In the genomic region with DNA sequence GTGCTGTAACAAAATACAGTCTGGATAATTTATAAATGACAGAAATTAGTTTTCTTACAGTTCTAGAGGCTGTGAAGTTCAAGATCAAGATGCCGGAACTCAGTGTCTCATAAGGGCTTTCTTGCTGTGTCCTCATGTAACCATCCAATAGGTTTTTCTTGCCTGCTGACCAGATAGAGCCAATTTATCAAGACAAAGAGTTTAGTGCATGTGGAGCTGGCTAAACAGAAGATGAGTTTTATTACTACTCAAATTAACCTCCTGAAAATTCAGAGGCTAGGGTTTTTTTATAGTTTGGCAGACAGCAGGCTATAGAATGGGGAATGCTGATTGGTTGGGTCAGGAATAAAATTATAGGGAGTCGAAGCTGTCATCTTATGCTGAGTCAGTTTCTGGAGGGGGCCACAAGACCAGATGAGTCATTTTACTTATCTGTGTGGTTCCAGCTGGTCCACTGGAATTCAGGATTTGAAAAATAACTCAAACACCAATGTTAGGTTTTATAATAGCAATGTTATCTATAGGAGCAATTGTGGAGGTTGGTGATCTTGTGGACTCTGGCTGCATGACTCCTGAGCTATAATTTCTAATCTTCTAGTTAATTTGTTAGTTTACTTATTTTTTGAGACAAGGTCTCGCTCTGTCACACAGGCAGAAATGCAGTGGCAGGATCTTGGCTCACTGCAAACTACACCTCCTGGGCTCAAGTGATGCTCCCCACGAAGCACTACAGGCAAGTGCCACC, we compare ENCODE assay signal across 1 cellular context.
TF ChIP-seq lines count a peak whose summit lies in the region.

No MANE protein-coding gene starts in this region.

TF ChIP-seq in K562, 482 proteins besides CTCF, POLR2A, EP300 and RAD21 (continued from another document and continues in another):
- TF ChIP-seq THRAP3 (IDR thresholded peaks at IDR 0.05; ENCODE audit: borderline replicate concordance) (no peak), DDX20 (tag; IDR thresholded peaks at IDR 0.05; ENCODE audit: low read depth) (no peak), GABPA (tag; conservative IDR thresholded peaks at IDR 0.05; ENCODE audit: low read depth) (no peak), ZNF23 (CRISPR knock-in tag; IDR thresholded peaks at IDR 0.05) (no peak), TCF3 (CRISPR knock-in tag; IDR thresholded peaks at IDR 0.05) (peak; percentile 97), RHOXF2B (CRISPR knock-in tag; conservative IDR thresholded peaks at IDR 0.05) (no peak), MIER1 (IDR thresholded peaks at IDR 0.05; ENCODE audit: low read depth) (no peak), SIRT6 (IDR thresholded peaks at IDR 0.05; ENCODE audit: low read depth, low read length) (no peak), FUS (optimal IDR thresholded peaks at IDR 0.05; ENCODE audit: low read depth, low read length) (no peak), RBM22 (IDR thresholded peaks at IDR 0.05; ENCODE audit: low read depth, low read length, poor library complexity, severe bottlenecking) (no peak), HSF4 (CRISPR knock-in tag; IDR thresholded peaks at IDR 0.05; ENCODE audit: borderline replicate concordance) (no peak), ZNF311 (CRISPR knock-in tag; IDR thresholded peaks at IDR 0.05) (no peak), ZNF224 (CRISPR knock-in tag; IDR thresholded peaks at IDR 0.05) (no peak), SMAD3 (CRISPR knock-in tag; conservative IDR thresholded peaks at IDR 0.05) (0 out of 2 replicates have a peak, but pooled peaks have one; percentile 54), NFATC3 (IDR thresholded peaks at IDR 0.05) (peak; percentile 41; the same call in 1 of the 2 replicates), ZBTB17 (CRISPR knock-in tag; IDR thresholded peaks at IDR 0.05) (no peak), ELF1 (tag; IDR thresholded peaks at IDR 0.05) (no peak), ZNF77 (CRISPR knock-in tag; IDR thresholded peaks at IDR 0.05) (no peak), MTA3 (IDR thresholded peaks at IDR 0.05; ENCODE audit: borderline replicate concordance) (peak; percentile 71), NCOR1 (IDR thresholded peaks at IDR 0.05) (peak; percentile 97), ZNF764 (CRISPR knock-in tag; IDR thresholded peaks at IDR 0.05; ENCODE audit: low read depth) (no peak), SMARCC2 (IDR thresholded peaks at IDR 0.05; ENCODE audit: low read depth) (peak; percentile 100), NCOA1 (IDR thresholded peaks at IDR 0.05; ENCODE audit: low read depth) (peak; percentile 92), ELF4 (CRISPR knock-in tag; IDR thresholded peaks at IDR 0.05) (0 out of 2 replicates have a peak, but pooled peaks have one; percentile 21), ZNF584 (CRISPR knock-in tag; IDR thresholded peaks at IDR 0.05; ENCODE audit: low read depth) (0 out of 2 replicates have a peak, but pooled peaks have one; percentile 59), HNRNPLL (IDR thresholded peaks at IDR 0.05; ENCODE audit: low read depth, low read length, poor library complexity, severe bottlenecking) (no peak), JUN (IDR thresholded peaks at IDR 0.05; ENCODE audit: borderline replicate concordance, low read depth, low read length) (peak; percentile 99), JUN (CRISPR knock-in tag; IDR thresholded peaks at IDR 0.05; ENCODE audit: borderline replicate concordance) (no peak), ILF3 (IDR thresholded peaks at IDR 0.05; ENCODE audit: borderline replicate concordance) (0 out of 2 replicates have a peak, but pooled peaks have one; percentile 19), ZNF253 (CRISPR knock-in tag; conservative IDR thresholded peaks at IDR 0.05) (no peak), PPARD (CRISPR knock-in tag; IDR thresholded peaks at IDR 0.05) (no peak), DACH1 (IDR thresholded peaks at IDR 0.05; ENCODE audit: partially characterized antibody) (peak; percentile 97), MYNN (IDR thresholded peaks at IDR 0.05) (peak; percentile 85; the same call in 1 of the 2 replicates), MYNN (CRISPR knock-in tag; IDR thresholded peaks at IDR 0.05) (no peak), TAF9B (IDR thresholded peaks at IDR 0.05; ENCODE audit: partially characterized antibody) (peak; percentile 98), TCFL5 (CRISPR knock-in tag; conservative IDR thresholded peaks at IDR 0.05) (no peak), MAFG (tag; conservative IDR thresholded peaks at IDR 0.05) (peak; percentile 99), ASH1L (IDR thresholded peaks at IDR 0.05; ENCODE audit: borderline replicate concordance, low read depth, partially characterized antibody) (peak; percentile 34), ARID1B (IDR thresholded peaks at IDR 0.05) (peak; percentile 99), TEAD4 (IDR thresholded peaks at IDR 0.05; ENCODE audit: low read length) (peak; percentile 99), TEAD4 (CRISPR knock-in tag; IDR thresholded peaks at IDR 0.05; ENCODE audit: borderline replicate concordance) (peak; percentile 66; the same call in 1 of the 2 replicates), BCL6 (CRISPR knock-in tag; IDR thresholded peaks at IDR 0.05) (no peak), ZNF197 (CRISPR knock-in tag; IDR thresholded peaks at IDR 0.05; ENCODE audit: low read depth) (peak; percentile 71; the same call in 1 of the 2 replicates), CEBPG (CRISPR knock-in tag; IDR thresholded peaks at IDR 0.05) (no peak), CEBPG (tag; conservative IDR thresholded peaks at IDR 0.05 in 1 of 2, IDR thresholded peaks at IDR 0.05 in 1 of 2) (no peak), RCOR1 (IDR thresholded peaks at IDR 0.05; ENCODE audit: borderline replicate concordance in 1 of 2, low read depth in 2 of 2, low read length in 2 of 2) (peak; percentile 93 to 99), XRCC3 (IDR thresholded peaks at IDR 0.05) (no peak), SMARCA4 (IDR thresholded peaks at IDR 0.05) (peak; percentile 100), NR2C1 (IDR thresholded peaks at IDR 0.05) (no peak), NR2C1 (tag; IDR thresholded peaks at IDR 0.05) (peak; percentile 39; the same call in 1 of the 2 replicates), L3MBTL2 (IDR thresholded peaks at IDR 0.05) (peak; percentile 61)
- TF ChIP-seq, protein P1, sequence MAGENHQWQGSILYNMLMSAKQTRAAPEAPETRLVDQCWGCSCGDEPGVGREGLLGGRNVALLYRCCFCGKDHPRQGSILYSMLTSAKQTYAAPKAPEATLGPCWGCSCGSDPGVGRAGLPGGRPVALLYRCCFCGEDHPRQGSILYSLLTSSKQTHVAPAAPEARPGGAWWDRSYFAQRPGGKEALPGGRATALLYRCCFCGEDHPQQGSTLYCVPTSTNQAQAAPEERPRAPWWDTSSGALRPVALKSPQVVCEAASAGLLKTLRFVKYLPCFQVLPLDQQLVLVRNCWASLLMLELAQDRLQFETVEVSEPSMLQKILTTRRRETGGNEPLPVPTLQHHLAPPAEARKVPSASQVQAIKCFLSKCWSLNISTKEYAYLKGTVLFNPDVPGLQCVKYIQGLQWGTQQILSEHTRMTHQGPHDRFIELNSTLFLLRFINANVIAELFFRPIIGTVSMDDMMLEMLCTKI (IDR thresholded peaks at IDR 0.05; ENCODE audit: partially characterized antibody), result no peak
- TF ChIP-seq, protein P2, sequence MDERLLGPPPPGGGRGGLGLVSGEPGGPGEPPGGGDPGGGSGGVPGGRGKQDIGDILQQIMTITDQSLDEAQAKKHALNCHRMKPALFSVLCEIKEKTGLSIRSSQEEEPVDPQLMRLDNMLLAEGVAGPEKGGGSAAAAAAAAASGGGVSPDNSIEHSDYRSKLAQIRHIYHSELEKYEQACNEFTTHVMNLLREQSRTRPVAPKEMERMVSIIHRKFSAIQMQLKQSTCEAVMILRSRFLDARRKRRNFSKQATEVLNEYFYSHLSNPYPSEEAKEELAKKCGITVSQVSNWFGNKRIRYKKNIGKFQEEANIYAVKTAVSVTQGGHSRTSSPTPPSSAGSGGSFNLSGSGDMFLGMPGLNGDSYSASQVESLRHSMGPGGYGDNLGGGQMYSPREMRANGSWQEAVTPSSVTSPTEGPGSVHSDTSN (CRISPR knock-in tag; IDR thresholded peaks at IDR 0.05; ENCODE audit: low read depth), result no peak
- TF ChIP-seq, protein P2 (tag; conservative IDR thresholded peaks at IDR 0.05; ENCODE audit: low read depth), result peak; percentile 79
- TF ChIP-seq, protein P3, sequence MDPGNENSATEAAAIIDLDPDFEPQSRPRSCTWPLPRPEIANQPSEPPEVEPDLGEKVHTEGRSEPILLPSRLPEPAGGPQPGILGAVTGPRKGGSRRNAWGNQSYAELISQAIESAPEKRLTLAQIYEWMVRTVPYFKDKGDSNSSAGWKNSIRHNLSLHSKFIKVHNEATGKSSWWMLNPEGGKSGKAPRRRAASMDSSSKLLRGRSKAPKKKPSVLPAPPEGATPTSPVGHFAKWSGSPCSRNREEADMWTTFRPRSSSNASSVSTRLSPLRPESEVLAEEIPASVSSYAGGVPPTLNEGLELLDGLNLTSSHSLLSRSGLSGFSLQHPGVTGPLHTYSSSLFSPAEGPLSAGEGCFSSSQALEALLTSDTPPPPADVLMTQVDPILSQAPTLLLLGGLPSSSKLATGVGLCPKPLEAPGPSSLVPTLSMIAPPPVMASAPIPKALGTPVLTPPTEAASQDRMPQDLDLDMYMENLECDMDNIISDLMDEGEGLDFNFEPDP (CRISPR knock-in tag; IDR thresholded peaks at IDR 0.05), result no peak
- TF ChIP-seq, protein P4, sequence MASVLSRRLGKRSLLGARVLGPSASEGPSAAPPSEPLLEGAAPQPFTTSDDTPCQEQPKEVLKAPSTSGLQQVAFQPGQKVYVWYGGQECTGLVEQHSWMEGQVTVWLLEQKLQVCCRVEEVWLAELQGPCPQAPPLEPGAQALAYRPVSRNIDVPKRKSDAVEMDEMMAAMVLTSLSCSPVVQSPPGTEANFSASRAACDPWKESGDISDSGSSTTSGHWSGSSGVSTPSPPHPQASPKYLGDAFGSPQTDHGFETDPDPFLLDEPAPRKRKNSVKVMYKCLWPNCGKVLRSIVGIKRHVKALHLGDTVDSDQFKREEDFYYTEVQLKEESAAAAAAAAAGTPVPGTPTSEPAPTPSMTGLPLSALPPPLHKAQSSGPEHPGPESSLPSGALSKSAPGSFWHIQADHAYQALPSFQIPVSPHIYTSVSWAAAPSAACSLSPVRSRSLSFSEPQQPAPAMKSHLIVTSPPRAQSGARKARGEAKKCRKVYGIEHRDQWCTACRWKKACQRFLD (CRISPR knock-in tag; IDR thresholded peaks at IDR 0.05), result no peak; the same call in 1 of the 2 replicates
- TF ChIP-seq, protein P5, sequence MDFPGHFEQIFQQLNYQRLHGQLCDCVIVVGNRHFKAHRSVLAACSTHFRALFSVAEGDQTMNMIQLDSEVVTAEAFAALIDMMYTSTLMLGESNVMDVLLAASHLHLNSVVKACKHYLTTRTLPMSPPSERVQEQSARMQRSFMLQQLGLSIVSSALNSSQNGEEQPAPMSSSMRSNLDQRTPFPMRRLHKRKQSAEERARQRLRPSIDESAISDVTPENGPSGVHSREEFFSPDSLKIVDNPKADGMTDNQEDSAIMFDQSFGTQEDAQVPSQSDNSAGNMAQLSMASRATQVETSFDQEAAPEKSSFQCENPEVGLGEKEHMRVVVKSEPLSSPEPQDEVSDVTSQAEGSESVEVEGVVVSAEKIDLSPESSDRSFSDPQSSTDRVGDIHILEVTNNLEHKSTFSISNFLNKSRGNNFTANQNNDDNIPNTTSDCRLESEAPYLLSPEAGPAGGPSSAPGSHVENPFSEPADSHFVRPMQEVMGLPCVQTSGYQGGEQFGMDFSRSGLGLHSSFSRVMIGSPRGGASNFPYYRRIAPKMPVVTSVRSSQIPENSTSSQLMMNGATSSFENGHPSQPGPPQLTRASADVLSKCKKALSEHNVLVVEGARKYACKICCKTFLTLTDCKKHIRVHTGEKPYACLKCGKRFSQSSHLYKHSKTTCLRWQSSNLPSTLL (IDR thresholded peaks at IDR 0.05), result no peak
- TF ChIP-seq, protein P6, sequence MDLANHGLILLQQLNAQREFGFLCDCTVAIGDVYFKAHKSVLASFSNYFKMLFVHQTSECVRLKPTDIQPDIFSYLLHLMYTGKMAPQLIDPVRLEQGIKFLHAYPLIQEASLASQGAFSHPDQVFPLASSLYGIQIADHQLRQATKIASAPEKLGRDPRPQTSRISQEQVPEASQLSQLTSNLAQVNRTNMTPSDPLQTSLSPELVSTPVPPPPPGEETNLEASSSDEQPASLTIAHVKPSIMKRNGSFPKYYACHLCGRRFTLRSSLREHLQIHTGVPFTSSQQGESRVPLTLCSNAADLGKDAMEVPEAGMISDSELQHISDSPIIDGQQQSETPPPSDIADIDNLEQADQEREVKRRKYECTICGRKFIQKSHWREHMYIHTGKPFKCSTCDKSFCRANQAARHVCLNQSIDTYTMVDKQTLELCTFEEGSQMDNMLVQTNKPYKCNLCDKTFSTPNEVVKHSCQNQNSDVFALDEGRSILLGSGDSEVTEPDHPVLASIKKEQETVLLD (IDR thresholded peaks at IDR 0.05), result no peak; the same call in 1 of the 2 replicates
- TF ChIP-seq, protein P7, sequence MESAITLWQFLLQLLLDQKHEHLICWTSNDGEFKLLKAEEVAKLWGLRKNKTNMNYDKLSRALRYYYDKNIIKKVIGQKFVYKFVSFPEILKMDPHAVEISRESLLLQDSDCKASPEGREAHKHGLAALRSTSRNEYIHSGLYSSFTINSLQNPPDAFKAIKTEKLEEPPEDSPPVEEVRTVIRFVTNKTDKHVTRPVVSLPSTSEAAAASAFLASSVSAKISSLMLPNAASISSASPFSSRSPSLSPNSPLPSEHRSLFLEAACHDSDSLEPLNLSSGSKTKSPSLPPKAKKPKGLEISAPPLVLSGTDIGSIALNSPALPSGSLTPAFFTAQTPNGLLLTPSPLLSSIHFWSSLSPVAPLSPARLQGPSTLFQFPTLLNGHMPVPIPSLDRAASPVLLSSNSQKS (CRISPR knock-in tag; IDR thresholded peaks at IDR 0.05), result peak; percentile 62; the same call in 1 of the 2 replicates
- TF ChIP-seq, protein P8, sequence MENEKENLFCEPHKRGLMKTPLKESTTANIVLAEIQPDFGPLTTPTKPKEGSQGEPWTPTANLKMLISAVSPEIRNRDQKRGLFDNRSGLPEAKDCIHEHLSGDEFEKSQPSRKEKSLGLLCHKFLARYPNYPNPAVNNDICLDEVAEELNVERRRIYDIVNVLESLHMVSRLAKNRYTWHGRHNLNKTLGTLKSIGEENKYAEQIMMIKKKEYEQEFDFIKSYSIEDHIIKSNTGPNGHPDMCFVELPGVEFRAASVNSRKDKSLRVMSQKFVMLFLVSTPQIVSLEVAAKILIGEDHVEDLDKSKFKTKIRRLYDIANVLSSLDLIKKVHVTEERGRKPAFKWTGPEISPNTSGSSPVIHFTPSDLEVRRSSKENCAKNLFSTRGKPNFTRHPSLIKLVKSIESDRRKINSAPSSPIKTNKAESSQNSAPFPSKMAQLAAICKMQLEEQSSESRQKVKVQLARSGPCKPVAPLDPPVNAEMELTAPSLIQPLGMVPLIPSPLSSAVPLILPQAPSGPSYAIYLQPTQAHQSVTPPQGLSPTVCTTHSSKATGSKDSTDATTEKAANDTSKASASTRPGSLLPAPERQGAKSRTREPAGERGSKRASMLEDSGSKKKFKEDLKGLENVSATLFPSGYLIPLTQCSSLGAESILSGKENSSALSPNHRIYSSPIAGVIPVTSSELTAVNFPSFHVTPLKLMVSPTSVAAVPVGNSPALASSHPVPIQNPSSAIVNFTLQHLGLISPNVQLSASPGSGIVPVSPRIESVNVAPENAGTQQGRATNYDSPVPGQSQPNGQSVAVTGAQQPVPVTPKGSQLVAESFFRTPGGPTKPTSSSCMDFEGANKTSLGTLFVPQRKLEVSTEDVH (IDR thresholded peaks at IDR 0.05; ENCODE audit: low read depth, partially characterized antibody), result no peak
